In genomic region chr10:103859161-103860141, GRCh38 we compare ENCODE assay signal across 8 cellular contexts.
DNase-seq lines count a peak whose midpoint lies in the region; ATAC-seq and TF ChIP-seq lines count a peak whose summit lies in the region.

No MANE protein-coding gene starts in this region.

- DNase-seq in COLO668 (lab: John Stamatoyannopoulos, UW; ENCODE audit: unreplicated experiment) (peak; percentile 37), NAMALWA (ENCODE audit: low spot score) (peak; percentile 82), caudate nucleus (lab: John Stamatoyannopoulos, UW) (peak in 49 of 61 donors; percentile 13 to 79 (median 50)), islet precursor cell (peak; percentile 88)
- peak; percentile 20 for DNase-seq in stimulated activated CD4-positive, alpha-beta T cell treated with anti-CD3 and anti-CD28 coated beads, Interleukin-2, amount 100 ng/mL, for 4 hours (ENCODE audit: low read depth)

- no peak overlapping the region for H3K27ac ChIP-seq in caudate nucleus (ENCODE audit: low read depth, low read length)

- H3K4me3 ChIP-seq in WI38 (ENCODE audit: low read depth, low read length): no peak overlapping the region

- ATAC-seq in GM21367 (IDR thresholded peaks at IDR 0.05; ENCODE audit: unreplicated experiment): peak; percentile 47
- ATAC-seq in HG03469 (IDR thresholded peaks at IDR 0.05; ENCODE audit: unreplicated experiment): no peak

- TF ChIP-seq CTCF in WI38 (IDR thresholded peaks at IDR 0.05; ENCODE audit: low read depth, low read length): peak; percentile 48; the same call in 1 of the 2 replicates

Comparison
In these comparisons a context has a peak if more than half of its experiments do, and no peak if none do; other contexts are left out.
1. DNase-seq: peak in every context shown above with its lines; median percentile 88 in islet precursor cell; 82 in NAMALWA; 50 in caudate nucleus; 37 in COLO668; 20 in stimulated activated CD4-positive, alpha-beta T cell treated with anti-CD3 and anti-CD28 coated beads, Interleukin-2, amount 100 ng/mL, for 4 hours.